Comparison of ENCODE assay signal across 12 cellular contexts in genomic region chr4:158171456-158171790, GRCh38. TPM values are rescaled to one million over a fixed set of nuclear protein-coding genes. Genes with fewer than 3 reads are reported as not detected.
DNase-seq lines count a peak whose midpoint lies in the region; ATAC-seq, FAIRE-seq and TF ChIP-seq lines count a peak whose summit lies in the region.
"Had no signal": no experiment of that assay in that cellular context is flagged by ENCODE, and none has a peak within 500 bp of the region (broad histone marks: within the 10 kb centered on the region; RNA-seq: fewer than 3 reads in every experiment).

No MANE protein-coding gene starts in this region.

- FAIRE-seq in endothelial cell of umbilical vein (lab: Jason Lieb, UNC) = no peak
- no peak for FAIRE-seq in GM12891 (lab: Jason Lieb, UNC)

- no peak for TF ChIP-seq CTCF in RWPE2 (IDR thresholded peaks at IDR 0.05; ENCODE audit: poor library complexity, severe bottlenecking)
- no peak for TF ChIP-seq CTCF in endothelial cell of umbilical vein (IDR thresholded peaks at IDR 0.05; ENCODE audit: extremely low read depth in 1 of 2, insufficient read depth in 1 of 2, low read depth in 1 of 2, low read length in 2 of 2)
- no peak for TF ChIP-seq CTCF in tibial artery (IDR thresholded peaks at IDR 0.05)

- POLR2A ChIA-PET in endothelial cell of umbilical vein (lab: Charles Lee) = interaction anchor here (0.8 kb wide), 1 partner anchor 10 kb away, joined by 3 read pairs; no protein-coding TSS in a partner anchor

- H3K4me2 ChIP-seq in endothelial cell of umbilical vein (ENCODE audit: insufficient read depth, low read length) = peak overlapping the region; percentile 92

- DNase-seq in RWPE2 (ENCODE audit: low spot score) (no peak), endothelial cell of umbilical vein (ENCODE audit: low read depth, low spot score) (peak; percentile 78), tibial artery (no peak), Ammon's horn (ENCODE audit: low spot score) (no peak), GM12891 (ENCODE audit: insufficient read length, low spot score) (no peak)
- no peak for DNase-seq in activated effector memory CD4-positive, alpha-beta T cell treated with anti-CD3 and anti-CD28 coated beads, Interleukin-2, amount 50 U/mL, for 16 hours
- DNase-seq: activated effector memory CD4-positive, alpha-beta T cell treated with Interleukin-2 at 50 U/mL for 16 hours; NCI-H1436 treated with DMSO at 0.1 percent for 48 hours; OCI-M1 had no signal

- no peaks in the 10 kb centered on the region for H3K9me3 ChIP-seq in RWPE2 (ENCODE audit: severe bottlenecking)
- H3K9me3 ChIP-seq in endothelial cell of umbilical vein (replicated peaks; ENCODE audit: control insufficient read depth, insufficient read depth, low read length) = no peaks in the 10 kb centered on the region
- H3K9me3 ChIP-seq in muscle layer of duodenum (ENCODE audit: control insufficient read depth in 1 of 2, low read length in 2 of 2) = no peaks in the 10 kb centered on the region
- no peaks in the 10 kb centered on the region for H3K9me3 ChIP-seq in tibial artery
- H3K9me3 ChIP-seq: mucosa of descending colon had no signal

- peak overlapping the region; percentile 82 for H3K9ac ChIP-seq in endothelial cell of umbilical vein (replicated peaks; ENCODE audit: extremely low read depth, insufficient read depth, low read length)

- TSS peak; percentile 53 for BruUV-seq in endothelial cell of umbilical vein (replicated peaks; lab: Mats Ljungman, UMichigan)

- peaks cover 53% of the 10 kb centered on the region for H3K79me2 ChIP-seq in endothelial cell of umbilical vein (ENCODE audit: control insufficient read depth, insufficient read depth, low read length)

- TF ChIP-seq POLR2A in endothelial cell of umbilical vein (IDR thresholded peaks at IDR 0.05; ENCODE audit: low read depth, low read length) = no peak
- no peak for TF ChIP-seq POLR2A in GM12891 (IDR thresholded peaks at IDR 0.05; ENCODE audit: low read depth, low read length)

- H3K27ac ChIP-seq in RWPE2 (ENCODE audit: poor library complexity, severe bottlenecking) = peak overlapping the region; percentile 16
- H3K27ac ChIP-seq in endothelial cell of umbilical vein (ENCODE audit: insufficient read depth, low read depth, low read length) = peak overlapping the region; percentile 59
- H3K27ac ChIP-seq in muscle layer of duodenum (ENCODE audit: low read length) = peak overlapping the region; percentile 88
- H3K27ac ChIP-seq in tibial artery = peak overlapping the region; percentile 87 to 89

- H3K4me3 ChIP-seq in RWPE2 (ENCODE audit: severe bottlenecking) (peak overlapping the region; percentile 22), endothelial cell of umbilical vein (replicated peaks in 1 of 3; ENCODE audit: insufficient read depth in 1 of 3, low read depth in 1 of 3, low read length in 3 of 3) (peak overlapping the region; percentile 24 to 94 (median 53)), muscle layer of duodenum (ENCODE audit: low read depth in 1 of 2, low read length in 2 of 2) (peak overlapping the region; percentile 68 to 78), tibial artery (peak overlapping the region; percentile 54 to 57)
- H3K4me3 ChIP-seq: mucosa of descending colon had no signal

- peak overlapping the region; percentile 11 for H2AFZ ChIP-seq in endothelial cell of umbilical vein (ENCODE audit: low read depth, low read length)

- no peaks in the 10 kb centered on the region for H3K36me3 ChIP-seq in RWPE2 (ENCODE audit: low read depth)
- H3K36me3 ChIP-seq in endothelial cell of umbilical vein (ENCODE audit: control insufficient read depth in 2 of 2, extremely low read depth in 1 of 2, insufficient read depth in 2 of 2, low read length in 2 of 2) = peaks cover 0 to 5% of the 10 kb centered on the region in 2 experiments
- no peaks in the 10 kb centered on the region for H3K36me3 ChIP-seq in muscle layer of duodenum (ENCODE audit: control insufficient read depth in 1 of 2, insufficient read depth in 2 of 2, low read length in 2 of 2)
- no peaks in the 10 kb centered on the region for H3K36me3 ChIP-seq in tibial artery

- peak; percentile 23; the same call in 2 of the 3 replicates for ATAC-seq in RWPE2 (ENCODE audit: low read depth)
- no peak for ATAC-seq in HG03196 (IDR thresholded peaks at IDR 0.05; ENCODE audit: unreplicated experiment)
- ATAC-seq: mucosa of descending colon had no signal

- H3K9me1 ChIP-seq in endothelial cell of umbilical vein (replicated peaks; ENCODE audit: control insufficient read depth, extremely low read depth, insufficient read depth, low read length) = no peaks in the 10 kb centered on the region

- H4K20me1 ChIP-seq in endothelial cell of umbilical vein (replicated peaks; ENCODE audit: control insufficient read depth, extremely low read depth, insufficient read depth, low read length) = no peaks in the 10 kb centered on the region

- intact Hi-C loops in endothelial cell of umbilical vein (cut with micrococcal nuclease) = loop anchor here (2.0 to 10.0 kb wide), 6 partner anchors 39 to 1697 kb away; partner anchors contain the start of gene TMEM144
- intact Hi-C loops in tibial artery (cut with DNase I; ENCODE audit: low total_unique reads) = loop anchor here (5.0 kb wide), 1 partner anchor 179 kb away; no protein-coding TSS in a partner anchor

- H3K4me1 ChIP-seq in RWPE2 (ENCODE audit: insufficient read depth, poor library complexity, severe bottlenecking) (peaks cover 16% of the 10 kb centered on the region), endothelial cell of umbilical vein (ENCODE audit: control insufficient read depth, extremely low read depth, insufficient read depth, low read length) (peaks cover 36% of the 10 kb centered on the region), muscle layer of duodenum (ENCODE audit: control insufficient read depth in 1 of 2, insufficient read depth in 2 of 2, low read length in 2 of 2) (peaks cover 9 to 17% of the 10 kb centered on the region in 2 donors), tibial artery (peaks cover 0 to 70% (median 16%) of the 10 kb centered on the region in 4 donors)

- dilution Hi-C loops in endothelial cell of umbilical vein (cut with MboI; ENCODE audit: extremely low pct_ligation_motif_present, low sequenced_read_pairs) = loop anchor here (25.0 kb wide), 1 partner anchor 159 kb away; no protein-coding TSS in a partner anchor

- CTCF ChIA-PET in endothelial cell of umbilical vein (lab: Charles Lee) = interaction anchor here (0.7 to 3.6 kb wide), 25 partner anchors 10 to 952 kb away, joined by 3 to 29 read pairs (median 7); no protein-coding TSS in a partner anchor

- no peaks in the 10 kb centered on the region for H3K27me3 ChIP-seq in RWPE2 (ENCODE audit: insufficient read depth, poor library complexity, severe bottlenecking)
- H3K27me3 ChIP-seq in endothelial cell of umbilical vein (ENCODE audit: control insufficient read depth in 2 of 2, insufficient read depth in 2 of 2, low read length in 2 of 2) = no peaks in the 10 kb centered on the region
- no peaks in the 10 kb centered on the region for H3K27me3 ChIP-seq in muscle layer of duodenum (ENCODE audit: low read depth, low read length)
- H3K27me3 ChIP-seq in tibial artery = no peaks in the 10 kb centered on the region

TF ChIP-seq in endothelial cell of umbilical vein, 7 proteins besides CTCF, POLR2A, EP300 and RAD21 (continues in another document):
- TF ChIP-seq POLR2AphosphoS5 (IDR thresholded peaks at IDR 0.05; ENCODE audit: insufficient read depth, low read depth, low read length) (peak; percentile 62), MYC (IDR thresholded peaks at IDR 0.05; ENCODE audit: low read depth, low read length) (no peak), FOS (IDR thresholded peaks at IDR 0.05; ENCODE audit: borderline replicate concordance, insufficient read depth, low read length) (peak; percentile 31), MAX (IDR thresholded peaks at IDR 0.05; ENCODE audit: insufficient read depth, insufficient read length) (no peak), JUN (IDR thresholded peaks at IDR 0.05; ENCODE audit: borderline replicate concordance, insufficient read depth, insufficient read length, low read depth) (no peak)

TF ChIP-seq in GM12891, 5 proteins besides CTCF, POLR2A, EP300 and RAD21:
- TF ChIP-seq PAX5 (IDR thresholded peaks at IDR 0.05; ENCODE audit: insufficient read depth, low read length, severe bottlenecking) (no peak), POU2F2 (IDR thresholded peaks at IDR 0.05; ENCODE audit: low read depth, low read length) (no peak), TAF1 (IDR thresholded peaks at IDR 0.05; ENCODE audit: low read depth, low read length) (no peak), SPI1 (IDR thresholded peaks at IDR 0.05; ENCODE audit: low read depth, low read length) (no peak), POLR2AphosphoS5 (IDR thresholded peaks at IDR 0.05; ENCODE audit: low read depth, low read length) (no peak)
TF ChIP-seq in GM12891: peak in this region for 0.

RNA-seq across cellular contexts. Expression of gene GASK1B, which starts 1.4 kb away (rescaled TPM):
- 235 and 238 TPM in 2 replicates for total RNA-seq in endothelial cell of umbilical vein
- 141 and 160 TPM in 2 replicates for polyA plus RNA-seq in endothelial cell of umbilical vein
- 95.6 and 113 TPM in 2 replicates for polyA plus RNA-seq in endothelial cell of umbilical vein (2011; cell fraction: cytosol; rRNA removed)
- polyA plus RNA-seq in endothelial cell of umbilical vein (2011; cell fraction: nucleus; rRNA removed) = 127 and 148 TPM in 2 replicates
- polyA plus RNA-seq in endothelial cell of umbilical vein (2012) = 142 and 143 TPM in 2 replicates
- polyA minus RNA-seq in endothelial cell of umbilical vein = 352 and 369 TPM in 2 replicates
- not detected for polyA minus RNA-seq in endothelial cell of umbilical vein (2011; cell fraction: cytosol; rRNA and poly(A)+ RNA removed)
- polyA minus RNA-seq in endothelial cell of umbilical vein (2011; cell fraction: nucleus; rRNA and poly(A)+ RNA removed) = 427 and 439 TPM in 2 replicates
- 0.13 TPM for polyA plus RNA-seq in GM12891 (2012; ENCODE audit: low read depth, missing spikeins)

RNA-seq across cellular contexts. Expression of gene TMEM144, which starts 38.9 kb away (rescaled TPM):
- total RNA-seq in endothelial cell of umbilical vein = 23.0 and 23.9 TPM in 2 replicates
- polyA plus RNA-seq in endothelial cell of umbilical vein = 10.5 and 10.6 TPM in 2 replicates
- 2.3 and 3.1 TPM in 2 replicates for polyA plus RNA-seq in endothelial cell of umbilical vein (2011; cell fraction: cytosol; rRNA removed)
- polyA plus RNA-seq in endothelial cell of umbilical vein (2011; cell fraction: nucleus; rRNA removed) = 78.6 and 80.6 TPM in 2 replicates
- 5.2 and 5.6 TPM in 2 replicates for polyA plus RNA-seq in endothelial cell of umbilical vein (2012)
- 70.2 and 95.2 TPM in 2 replicates for polyA minus RNA-seq in endothelial cell of umbilical vein
- polyA minus RNA-seq in endothelial cell of umbilical vein (2011; cell fraction: cytosol; rRNA and poly(A)+ RNA removed) = 2.2 TPM
- polyA minus RNA-seq in endothelial cell of umbilical vein (2011; cell fraction: nucleus; rRNA and poly(A)+ RNA removed) = 156 and 223 TPM in 2 replicates
- 0.94 TPM for polyA plus RNA-seq in GM12891 (2012; ENCODE audit: low read depth, missing spikeins)

Comparison
In these comparisons a context has a peak if more than half of its experiments do, and no peak if none do; other contexts are left out.
1. H3K27ac ChIP-seq: peak in every context shown above with its lines; median percentile 88 in muscle layer of duodenum; 88 in tibial artery; 59 in endothelial cell of umbilical vein; 16 in RWPE2.
2. H3K4me3 ChIP-seq: peak in every context shown above with its lines; median percentile 73 in muscle layer of duodenum; 56 in tibial artery; 53 in endothelial cell of umbilical vein; 22 in RWPE2.